1 cellular context compared by ENCODE assay signal in the genomic region with DNA sequence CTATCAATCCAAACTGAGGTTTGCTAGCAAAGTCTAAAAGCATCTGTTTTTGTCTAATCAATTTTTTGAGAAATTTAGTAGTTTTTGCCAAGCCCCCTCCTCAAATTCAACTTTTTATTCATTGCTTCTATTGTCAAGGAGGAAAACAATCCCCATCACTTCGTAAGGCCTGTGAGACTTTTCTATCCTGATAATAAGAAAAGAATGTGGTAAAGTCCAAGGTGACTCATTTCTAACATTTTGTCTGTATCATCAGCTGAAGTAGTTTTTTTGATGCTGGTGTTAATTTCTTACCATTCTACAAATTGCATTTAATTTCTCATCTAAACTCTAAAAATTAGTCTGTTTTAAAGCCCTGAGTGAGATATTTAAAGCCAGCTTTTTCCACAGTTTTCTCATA.
TF ChIP-seq lines count a peak whose summit lies in the region.

No MANE protein-coding gene starts in this region.

TF ChIP-seq in SK-N-SH treated with all-trans-retinoic acid at 6 μM for 48 hours, 23 proteins besides CTCF, POLR2A, EP300 and RAD21 (continued from another document):
- TF ChIP-seq ZFP30 (CRISPR knock-in tag; IDR thresholded peaks at IDR 0.05) (no peak), ARNTL (CRISPR knock-in tag; IDR thresholded peaks at IDR 0.05; ENCODE audit: borderline replicate concordance, low read depth) (no peak), ISL1 (CRISPR knock-in tag; IDR thresholded peaks at IDR 0.05) (no peak), ESRRG (CRISPR knock-in tag; IDR thresholded peaks at IDR 0.05) (no peak), GLIS3 (CRISPR knock-in tag; IDR thresholded peaks at IDR 0.05) (no peak), OSR1 (CRISPR knock-in tag; IDR thresholded peaks at IDR 0.05) (no peak), TCF4 (CRISPR knock-in tag; IDR thresholded peaks at IDR 0.05; ENCODE audit: borderline replicate concordance) (no peak)
- TF ChIP-seq, protein P1, sequence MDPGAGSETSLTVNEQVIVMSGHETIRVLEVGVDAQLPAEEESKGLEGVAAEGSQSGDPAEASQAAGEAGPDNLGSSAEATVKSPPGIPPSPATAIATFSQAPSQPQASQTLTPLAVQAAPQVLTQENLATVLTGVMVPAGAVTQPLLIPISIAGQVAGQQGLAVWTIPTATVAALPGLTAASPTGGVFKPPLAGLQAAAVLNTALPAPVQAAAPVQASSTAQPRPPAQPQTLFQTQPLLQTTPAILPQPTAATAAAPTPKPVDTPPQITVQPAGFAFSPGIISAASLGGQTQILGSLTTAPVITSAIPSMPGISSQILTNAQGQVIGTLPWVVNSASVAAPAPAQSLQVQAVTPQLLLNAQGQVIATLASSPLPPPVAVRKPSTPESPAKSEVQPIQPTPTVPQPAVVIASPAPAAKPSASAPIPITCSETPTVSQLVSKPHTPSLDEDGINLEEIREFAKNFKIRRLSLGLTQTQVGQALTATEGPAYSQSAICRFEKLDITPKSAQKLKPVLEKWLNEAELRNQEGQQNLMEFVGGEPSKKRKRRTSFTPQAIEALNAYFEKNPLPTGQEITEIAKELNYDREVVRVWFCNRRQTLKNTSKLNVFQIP (CRISPR knock-in tag; IDR thresholded peaks at IDR 0.05; ENCODE audit: borderline replicate concordance, low read depth) = no peak
